Comparison of ENCODE assay signal across 1 cellular context in genomic region chr7:116528008-116528789, GRCh38.
A peak's percentile ranks its signal among the peaks of the same experiment; 100 is the strongest.
TF ChIP-seq lines count a peak whose summit lies in the region.

No MANE protein-coding gene starts in this region.

TF ChIP-seq in SK-N-SH, 30 proteins besides CTCF, POLR2A, EP300 and RAD21 (continued from another document):
- no peak for TF ChIP-seq IRF3 (IDR thresholded peaks at IDR 0.05; ENCODE audit: low read depth, low read length)
- TF ChIP-seq SIN3A (IDR thresholded peaks at IDR 0.05; ENCODE audit: borderline replicate concordance, low read depth, low read length): 0 out of 2 replicates have a peak, but pooled peaks have one; percentile 51
- TF ChIP-seq, protein P1, sequence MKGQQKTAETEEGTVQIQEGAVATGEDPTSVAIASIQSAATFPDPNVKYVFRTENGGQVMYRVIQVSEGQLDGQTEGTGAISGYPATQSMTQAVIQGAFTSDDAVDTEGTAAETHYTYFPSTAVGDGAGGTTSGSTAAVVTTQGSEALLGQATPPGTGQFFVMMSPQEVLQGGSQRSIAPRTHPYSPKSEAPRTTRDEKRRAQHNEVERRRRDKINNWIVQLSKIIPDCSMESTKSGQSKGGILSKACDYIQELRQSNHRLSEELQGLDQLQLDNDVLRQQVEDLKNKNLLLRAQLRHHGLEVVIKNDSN (IDR thresholded peaks at IDR 0.05; ENCODE audit: borderline replicate concordance, low read depth): no peak
- peak; percentile 30; the same call in 1 of the 2 replicates for TF ChIP-seq PBX3 (IDR thresholded peaks at IDR 0.05)
- no peak for TF ChIP-seq RFX5 (IDR thresholded peaks at IDR 0.05; ENCODE audit: low read length)
- TF ChIP-seq, protein P2, sequence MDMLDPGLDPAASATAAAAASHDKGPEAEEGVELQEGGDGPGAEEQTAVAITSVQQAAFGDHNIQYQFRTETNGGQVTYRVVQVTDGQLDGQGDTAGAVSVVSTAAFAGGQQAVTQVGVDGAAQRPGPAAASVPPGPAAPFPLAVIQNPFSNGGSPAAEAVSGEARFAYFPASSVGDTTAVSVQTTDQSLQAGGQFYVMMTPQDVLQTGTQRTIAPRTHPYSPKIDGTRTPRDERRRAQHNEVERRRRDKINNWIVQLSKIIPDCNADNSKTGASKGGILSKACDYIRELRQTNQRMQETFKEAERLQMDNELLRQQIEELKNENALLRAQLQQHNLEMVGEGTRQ (IDR thresholded peaks at IDR 0.05; ENCODE audit: borderline replicate concordance, low read depth, low read length): no peak
- TF ChIP-seq POLR2AphosphoS5 (IDR thresholded peaks at IDR 0.05; ENCODE audit: low read depth, low read length): no peak; the same call in none of the 2 replicates
- no peak for TF ChIP-seq GATA2 (CRISPR knock-in tag; IDR thresholded peaks at IDR 0.05)
